ENCODE assay signal across 24 cellular contexts in the genomic region with DNA sequence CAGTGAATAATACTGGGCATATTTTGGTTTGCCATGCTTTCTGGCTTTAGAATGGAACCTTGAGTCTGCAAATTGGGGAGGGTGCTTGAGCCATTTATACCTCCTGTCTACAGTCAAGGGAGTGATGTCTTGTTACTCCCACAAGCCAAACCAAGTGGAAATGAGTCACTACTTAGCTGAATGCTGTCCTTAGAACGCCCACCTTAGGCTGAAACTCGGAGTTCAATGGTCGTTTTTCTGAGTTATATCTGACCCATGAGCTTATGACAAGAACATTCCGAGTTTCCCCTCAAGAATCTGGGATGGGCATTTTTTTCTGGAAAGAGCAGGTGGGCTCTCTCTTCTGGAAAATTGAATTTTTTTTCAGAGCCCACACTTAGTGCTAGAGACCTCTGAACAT. TPM values are rescaled to one million over a fixed set of nuclear protein-coding genes. Genes with fewer than 3 reads are reported as not detected.
DNase-seq lines count a peak whose midpoint lies in the region; ATAC-seq, FAIRE-seq and TF ChIP-seq lines count a peak whose summit lies in the region.
"Had no signal": no experiment of that assay in that cellular context is flagged by ENCODE, and none has a peak within 500 bp of the region (broad histone marks: within the 10 kb centered on the region; RNA-seq: fewer than 3 reads in every experiment).

No MANE protein-coding gene starts in this region.

- DNase-seq in Daoy (ENCODE audit: low read depth) (peak; percentile 23), GM23248 (peak; percentile 19), NCI-H226 (peak; percentile 23), bronchial epithelial cell (ENCODE audit: low read depth) (peak; percentile 11), uterus (no peak), body of pancreas (no peak)
- no peak for DNase-seq in stimulated activated CD4-positive, alpha-beta T cell treated with anti-CD3 and anti-CD28 coated beads, Interleukin-15, amount 100 ng/mL, for 24 hours
- DNase-seq: Calu3; CD4-positive, alpha-beta memory T cell; EL; HCEC 1CT; KG1; NCI-H1417; NCI-H187; NCI-H2107; NCI-H2227 treated with DMSO at 0.1 percent for 48 hours; NCI-H524 treated with DMSO at 0.1 percent for 48 hours; PC-3; SIG-M5 had no signal

- H3K27ac ChIP-seq in GM23248 (no peak overlapping the region), uterus (no peak overlapping the region), body of pancreas (no peak overlapping the region)
- H3K27ac ChIP-seq: A549, BLaER1, RWPE1 had no signal

- H3K79me2 ChIP-seq in GM23248 (ENCODE audit: insufficient read depth): no peaks in the 10 kb centered on the region

- no peaks in the 10 kb centered on the region for H3K9me2 ChIP-seq in GM23248 (ENCODE audit: insufficient read depth)

- H3K9ac ChIP-seq in GM23248: no peak overlapping the region
- H3K9ac ChIP-seq: BLaER1 had no signal

- no peaks in the 10 kb centered on the region for H3K9me3 ChIP-seq in GM23248 (ENCODE audit: low read depth)
- peaks cover 0 to 8% of the 10 kb centered on the region in 2 donors for H3K9me3 ChIP-seq in uterus
- H3K9me3 ChIP-seq in body of pancreas: no peaks in the 10 kb centered on the region

- WGBS in GM23248 (ENCODE audit: low coverage in 1 of 2, low lambda C conversion rate in 2 of 2, missing lambda C conversion rate in 2 of 2), 2 experiments: 24 to 29% methylated on average over 4 of the region's 4 CpGs
- 58% methylated on average over 4 of the region's 4 CpGs for WGBS in body of pancreas, 2 donors

- TF ChIP-seq CTCF in bronchial epithelial cell (IDR thresholded peaks at IDR 0.05; ENCODE audit: insufficient read depth, low read length, severe bottlenecking) (no peak), uterus (IDR thresholded peaks at IDR 0.05) (no peak), body of pancreas (IDR thresholded peaks at IDR 0.05) (no peak)

- no peak for FAIRE-seq in bronchial epithelial cell (lab: Jason Lieb, UNC)
- FAIRE-seq: A549, HepG2 had no signal

- H3K27me3 ChIP-seq in GM23248 (replicated peaks; ENCODE audit: insufficient read depth) (no peaks in the 10 kb centered on the region), bronchial epithelial cell (ENCODE audit: control insufficient read depth, insufficient read depth, low read length) (no peaks in the 10 kb centered on the region), uterus (no peaks in the 10 kb centered on the region), body of pancreas (peaks cover 0 to 3% of the 10 kb centered on the region in 2 donors)
- H3K27me3 ChIP-seq: BLaER1 had no signal

- H3K36me3 ChIP-seq in GM23248 (ENCODE audit: low read depth) (no peaks in the 10 kb centered on the region), bronchial epithelial cell (ENCODE audit: control insufficient read depth, insufficient read depth, low read length) (no peaks in the 10 kb centered on the region), uterus (no peaks in the 10 kb centered on the region), body of pancreas (replicated peaks in 1 of 2; ENCODE audit: insufficient read depth in 1 of 2, low read depth in 2 of 2) (no peaks in the 10 kb centered on the region)
- H3K36me3 ChIP-seq: BLaER1 had no signal

- no peaks in the 10 kb centered on the region for H3K4me1 ChIP-seq in GM23248 (ENCODE audit: insufficient read depth)
- no peaks in the 10 kb centered on the region for H3K4me1 ChIP-seq in uterus
- no peaks in the 10 kb centered on the region for H3K4me1 ChIP-seq in body of pancreas
- H3K4me1 ChIP-seq: A549, BLaER1 had no signal

- intact Hi-C loops in uterus (cut with DNase I; ENCODE audit: low total_unique reads) (no loop called here), body of pancreas (cut with DNase I) (no loop called here)

- TF ChIP-seq POLR2A in uterus (IDR thresholded peaks at IDR 0.05) (no peak), body of pancreas (IDR thresholded peaks at IDR 0.05) (no peak)

- in situ Hi-C loops in GM23248 (cut with MboI): no loop called here

- no peak overlapping the region for H3K4me2 ChIP-seq in GM23248 (ENCODE audit: unreplicated experiment)
- H3K4me2 ChIP-seq: A549, BLaER1 had no signal

- H3F3A ChIP-seq in GM23248 (ENCODE audit: insufficient read depth): no peaks in the 10 kb centered on the region

- H4K20me1 ChIP-seq in GM23248 (ENCODE audit: insufficient read depth): no peaks in the 10 kb centered on the region
- H4K20me1 ChIP-seq: BLaER1 had no signal

- ATAC-seq in body of pancreas: no peak
- no peak for ATAC-seq in GM18909 (IDR thresholded peaks at IDR 0.05; ENCODE audit: poor library complexity, unreplicated experiment)
- ATAC-seq: A549, HepG2, PC-3 had no signal

- no peak overlapping the region for H2AFZ ChIP-seq in GM23248

- H3K4me3 ChIP-seq in GM23248: no peak overlapping the region
- H3K4me3 ChIP-seq in bronchial epithelial cell (ENCODE audit: low read depth, low read length): no peak overlapping the region
- H3K4me3 ChIP-seq in uterus: no peak overlapping the region
- H3K4me3 ChIP-seq in body of pancreas: no peak overlapping the region
- H3K4me3 ChIP-seq: A549, BLaER1 had no signal

RNA-seq across cellular contexts. Expression of a gene that starts 17.4 kb away (rescaled TPM):
- not detected in 2 replicates for total RNA-seq in Daoy (2014; rRNA removed; shearing (Covaris generic))
- total RNA-seq in GM23248 (2014; rRNA removed; shearing (Covaris generic)): not detected in 2 replicates
- polyA plus RNA-seq in GM23248 (2016; fragmentation: Nextera tagmentation; extraction: Ambion mirVana): 0.18 TPM in 2 replicates
- total RNA-seq in bronchial epithelial cell (not detected in 2 replicates), uterus (not detected), body of pancreas (10 to 100 TPM in 1 of 2 donors, 1 to 10 TPM in 1; 2.0 to 10.1 TPM)
- total RNA-seq: CD4-positive, alpha-beta memory T cell; HepG2; PC-3 had no signal
- polyA plus RNA-seq: A549; CD4-positive, alpha-beta memory T cell; HepG2 had no signal

Comparison
In these comparisons a context has a peak if more than half of its experiments do, and no peak if none do; other contexts are left out.
1. DNase-seq: peak in Daoy (single experiment), GM23248 (single experiment), NCI-H226 (single experiment) and bronchial epithelial cell (single experiment); none in uterus (0 of 2), body of pancreas (0 of 4) and stimulated activated CD4-positive, alpha-beta T cell treated with anti-CD3 and anti-CD28 coated beads, Interleukin-15, amount 100 ng/mL, for 24 hours (single experiment).